In genomic region chr3:130380398-130380797, GRCh38 we compare ENCODE assay signal across 43 cellular contexts. TPM values are rescaled to one million over a fixed set of nuclear protein-coding genes. Genes with fewer than 3 reads are reported as not detected.
"Had no signal": no experiment of that assay in that cellular context is flagged by ENCODE, and none has a peak within 500 bp of the region (broad histone marks: within the 10 kb centered on the region; RNA-seq: fewer than 3 reads in every experiment).

No MANE protein-coding gene starts in this region.

- H3K9me3 ChIP-seq: adrenal gland, ascending aorta, body of pancreas, breast epithelium had no signal

- DNase-seq: activated effector memory CD4-positive, alpha-beta T cell treated with anti-CD3 and anti-CD28 coated beads, Interleukin-2, amount 50 U/mL, for 16 hours; activated effector memory CD4-positive, alpha-beta T cell treated with Interleukin-2 at 50 U/mL for 16 hours; activated gamma-delta T cell; activated gamma-delta T cell treated with Interleukin-2 at 50 U/mL for 16 hours; activated naive CD4-positive, alpha-beta T cell; activated naive CD4-positive, alpha-beta T cell treated with anti-CD3 and anti-CD28 coated beads for 36 hours; activated naive CD4-positive, alpha-beta T cell treated with anti-CD3 and anti-CD28 coated beads, Interleukin-2, amount 10 ng/mL, durations not matched to agents 7 days and 5 days; activated naive CD4-positive, alpha-beta T cell treated with anti-CD3 and anti-CD28 coated beads, Interleukin-2, amount 50 U/mL, for 16 hours; activated naive CD4-positive, alpha-beta T cell treated with Interleukin-2 at 50 U/mL for 16 hours; activated naive CD8-positive, alpha-beta T cell treated with anti-CD3 and anti-CD28 coated beads for 36 hours; activated naive CD8-positive, alpha-beta T cell treated with anti-CD3 and anti-CD28 coated beads, Interleukin-2, amount 10 ng/mL, durations not matched to agents 7 days and 5 days; activated naive CD8-positive, alpha-beta T cell treated with anti-CD3 and anti-CD28 coated beads, Interleukin-2, amount 50 U/mL, for 24 hours; activated T-cell treated with anti-CD3 and anti-CD28 coated beads, Interleukin-2, amount 50 U/mL, for 1 hour; activated T-cell treated with anti-CD3 and anti-CD28 coated beads, Interleukin-2, amount 50 U/mL, for 24 hours; activated T-cell treated with anti-CD3 and anti-CD28 coated beads, Interleukin-2, amount 50 U/mL, for 4 hours; activated T-cell treated with anti-CD3 and anti-CD28 coated beads, Interleukin-2, amount 50 U/mL, for 48 hours; activated T-cell treated with anti-CD3 and anti-CD28 coated beads, Interleukin-2, amount 50 U/mL, for 72 hours; adrenal gland; amniotic stem cell; amygdala; anterior cingulate cortex; aorta; body of pancreas; brain microvascular endothelial cell; caudate nucleus; central memory CD4-positive, alpha-beta T cell; cerebellar nuclear complex had no signal

- H3K27me3 Mint-ChIP-seq: brain had no signal

- H3K4me3 ChIP-seq: adrenal gland, ascending aorta, body of pancreas, breast epithelium, cardiac muscle cell had no signal

- H3K27ac Mint-ChIP-seq: activated naive CD4-positive, alpha-beta T cell treated with anti-CD3 and anti-CD28 coated beads for 36 hours; activated naive CD4-positive, alpha-beta T cell treated with anti-CD3 and anti-CD28 coated beads, Interleukin-2, amount 10 ng/mL, durations not matched to agents 7 days and 5 days; activated naive CD4-positive, alpha-beta T cell treated with anti-CD3 and anti-CD28 coated beads, Interleukin-2, amount 50 U/mL, for 24 hours; activated naive CD4-positive, alpha-beta T cell treated with anti-CD3 and anti-CD28 coated beads, Interleukin-2, amount 50 U/mL, for 72 hours; activated naive CD8-positive, alpha-beta T cell; activated naive CD8-positive, alpha-beta T cell treated with anti-CD3 and anti-CD28 coated beads for 36 hours; activated naive CD8-positive, alpha-beta T cell treated with anti-CD3 and anti-CD28 coated beads, Interleukin-2, amount 10 ng/mL, durations not matched to agents 7 days and 5 days; activated naive CD8-positive, alpha-beta T cell treated with anti-CD3 and anti-CD28 coated beads, Interleukin-2, amount 50 U/mL, for 24 hours; activated T-cell treated with anti-CD3 and anti-CD28 coated beads, Interleukin-2, amount 50 U/mL, for 24 hours; activated T-cell treated with anti-CD3 and anti-CD28 coated beads, Interleukin-2, amount 50 U/mL, for 72 hours; activated T-helper 1 cell treated with anti-CD3 and anti-CD28 coated beads, Interleukin-12 subunit alpha, Interleukin-12 subunit beta, Interleukin-2, Interleukin-4 antibody, amounts not matched to agents 30 ng/mL and 10 ng/mL and 1 ng/mL, durations not matched to agents 14 hours and 24 hours and 36 hours; activated T-helper 17 cell treated with anti-CD3 and anti-CD28 coated beads, Interleukin-2, amount 50 U/mL, for 72 hours; activated T-helper 2 cell treated with anti-CD3 and anti-CD28 coated beads, Interferon-gamma antibody, Interleukin-2, Interleukin-4, amounts not matched to agents 10 μg/mL and 5 μg/mL and 100 μg/mL, durations not matched to agents 14 hours and 24 hours and 36 hours; brain had no signal

- H3K36me3 Mint-ChIP-seq: activated naive CD4-positive, alpha-beta T cell treated with anti-CD3 and anti-CD28 coated beads, Interleukin-2, amount 10 ng/mL, durations not matched to agents 7 days and 5 days; activated naive CD4-positive, alpha-beta T cell treated with anti-CD3 and anti-CD28 coated beads, Interleukin-2, amount 50 U/mL, for 24 hours; activated naive CD4-positive, alpha-beta T cell treated with anti-CD3 and anti-CD28 coated beads, Interleukin-2, amount 50 U/mL, for 72 hours; activated naive CD8-positive, alpha-beta T cell; activated naive CD8-positive, alpha-beta T cell treated with anti-CD3 and anti-CD28 coated beads for 36 hours; activated naive CD8-positive, alpha-beta T cell treated with anti-CD3 and anti-CD28 coated beads, Interleukin-2, amount 10 ng/mL, durations not matched to agents 7 days and 5 days; brain had no signal

- FAIRE-seq: astrocyte, bronchial epithelial cell had no signal

- H3K4me3 Mint-ChIP-seq: activated naive CD4-positive, alpha-beta T cell treated with anti-CD3 and anti-CD28 coated beads for 36 hours; activated naive CD4-positive, alpha-beta T cell treated with anti-CD3 and anti-CD28 coated beads, Interleukin-2, amount 10 ng/mL, durations not matched to agents 7 days and 5 days; activated naive CD4-positive, alpha-beta T cell treated with anti-CD3 and anti-CD28 coated beads, Interleukin-2, amount 50 U/mL, for 24 hours; activated naive CD8-positive, alpha-beta T cell; activated naive CD8-positive, alpha-beta T cell treated with anti-CD3 and anti-CD28 coated beads for 36 hours; activated naive CD8-positive, alpha-beta T cell treated with anti-CD3 and anti-CD28 coated beads, Interleukin-2, amount 10 ng/mL, durations not matched to agents 7 days and 5 days; activated naive CD8-positive, alpha-beta T cell treated with anti-CD3 and anti-CD28 coated beads, Interleukin-2, amount 50 U/mL, for 24 hours; activated T-cell treated with anti-CD3 and anti-CD28 coated beads, Interleukin-2, amount 50 U/mL, for 24 hours; activated T-cell treated with anti-CD3 and anti-CD28 coated beads, Interleukin-2, amount 50 U/mL, for 4 hours; activated T-cell treated with anti-CD3 and anti-CD28 coated beads, Interleukin-2, amount 50 U/mL, for 72 hours; activated T-helper 1 cell treated with anti-CD3 and anti-CD28 coated beads, Interleukin-12 subunit alpha, Interleukin-12 subunit beta, Interleukin-2, Interleukin-4 antibody, amounts not matched to agents 30 ng/mL and 10 ng/mL and 1 ng/mL, durations not matched to agents 14 hours and 24 hours and 36 hours; activated T-helper 17 cell treated with anti-CD3 and anti-CD28 coated beads, Interleukin-2, amount 50 U/mL, for 72 hours; brain; central memory CD8-positive, alpha-beta T cell had no signal

- H3K9me3 Mint-ChIP-seq: activated naive CD4-positive, alpha-beta T cell treated with anti-CD3 and anti-CD28 coated beads for 36 hours; activated naive CD4-positive, alpha-beta T cell treated with anti-CD3 and anti-CD28 coated beads, Interleukin-2, amount 10 ng/mL, durations not matched to agents 7 days and 5 days; activated naive CD8-positive, alpha-beta T cell treated with anti-CD3 and anti-CD28 coated beads for 36 hours; activated naive CD8-positive, alpha-beta T cell treated with anti-CD3 and anti-CD28 coated beads, Interleukin-2, amount 50 U/mL, for 24 hours; activated T-cell treated with anti-CD3 and anti-CD28 coated beads, Interleukin-2, amount 50 U/mL, for 24 hours; activated T-cell treated with anti-CD3 and anti-CD28 coated beads, Interleukin-2, amount 50 U/mL, for 4 hours; activated T-helper 1 cell treated with anti-CD3 and anti-CD28 coated beads, Interleukin-12 subunit alpha, Interleukin-12 subunit beta, Interleukin-2, Interleukin-4 antibody, amounts not matched to agents 30 ng/mL and 10 ng/mL and 1 ng/mL, durations not matched to agents 14 hours and 24 hours and 36 hours; activated T-helper 17 cell treated with anti-CD3 and anti-CD28 coated beads, Interleukin-2, amount 50 U/mL, for 72 hours; activated T-helper 2 cell treated with anti-CD3 and anti-CD28 coated beads, Interferon-gamma antibody, Interleukin-2, Interleukin-4, amounts not matched to agents 10 μg/mL and 5 μg/mL and 100 μg/mL, durations not matched to agents 14 hours and 24 hours and 36 hours; brain; central memory CD8-positive, alpha-beta T cell had no signal

- H3K27me3 ChIP-seq: adrenal gland, ascending aorta, body of pancreas, brain microvascular endothelial cell, breast epithelium, cardiac muscle cell had no signal

- ATAC-seq: activated naive CD4-positive, alpha-beta T cell treated with anti-CD3 and anti-CD28 coated beads, Interleukin-2, amount 50 U/mL, for 72 hours; activated naive CD8-positive, alpha-beta T cell treated with anti-CD3 and anti-CD28 coated beads, Interleukin-2, amount 50 U/mL, for 24 hours; activated T-cell treated with anti-CD3 and anti-CD28 coated beads, Interleukin-2, amount 50 U/mL, for 4 hours; activated T-cell treated with anti-CD3 and anti-CD28 coated beads, Interleukin-2, amount 50 U/mL, for 72 hours; activated T-helper 17 cell treated with anti-CD3 and anti-CD28 coated beads, Interleukin-2, amount 50 U/mL, for 72 hours; body of pancreas had no signal

- H3K4me1 ChIP-seq: adrenal gland, ascending aorta, body of pancreas, breast epithelium had no signal

- H3K4me1 Mint-ChIP-seq: activated naive CD4-positive, alpha-beta T cell treated with anti-CD3 and anti-CD28 coated beads, Interleukin-2, amount 10 ng/mL, durations not matched to agents 7 days and 5 days; activated naive CD4-positive, alpha-beta T cell treated with anti-CD3 and anti-CD28 coated beads, Interleukin-2, amount 50 U/mL, for 24 hours; activated naive CD8-positive, alpha-beta T cell treated with anti-CD3 and anti-CD28 coated beads for 36 hours; activated naive CD8-positive, alpha-beta T cell treated with anti-CD3 and anti-CD28 coated beads, Interleukin-2, amount 10 ng/mL, durations not matched to agents 7 days and 5 days; activated naive CD8-positive, alpha-beta T cell treated with anti-CD3 and anti-CD28 coated beads, Interleukin-2, amount 50 U/mL, for 24 hours; activated T-helper 17 cell treated with anti-CD3 and anti-CD28 coated beads, Interleukin-2, amount 50 U/mL, for 72 hours; brain; central memory CD8-positive, alpha-beta T cell had no signal

- H3K27ac ChIP-seq: adrenal gland, ascending aorta, body of pancreas, brain microvascular endothelial cell, breast epithelium, cardiac muscle cell had no signal

- H3K36me3 ChIP-seq: adrenal gland, ascending aorta, brain microvascular endothelial cell, breast epithelium, cardiac muscle cell had no signal

RNA-seq across cellular contexts. Expression of gene COL6A5, which starts 34.9 kb away (rescaled TPM):
- total RNA-seq: activated naive CD4-positive, alpha-beta T cell treated with anti-CD3 and anti-CD28 coated beads for 36 hours; activated naive CD4-positive, alpha-beta T cell treated with anti-CD3 and anti-CD28 coated beads, Interleukin-2, amount 50 U/mL, for 72 hours; activated naive CD8-positive, alpha-beta T cell treated with anti-CD3 and anti-CD28 coated beads for 36 hours; activated naive CD8-positive, alpha-beta T cell treated with anti-CD3 and anti-CD28 coated beads, Interleukin-2, amount 10 ng/mL, durations not matched to agents 7 days and 5 days; activated T-cell treated with anti-CD3 and anti-CD28 coated beads, Interleukin-2, amount 50 U/mL, for 4 hours; activated T-cell treated with anti-CD3 and anti-CD28 coated beads, Interleukin-2, amount 50 U/mL, for 72 hours; activated T-helper 17 cell treated with anti-CD3 and anti-CD28 coated beads, Interleukin-2, amount 50 U/mL, for 72 hours; activated T-helper 2 cell treated with anti-CD3 and anti-CD28 coated beads, Interferon-gamma antibody, Interleukin-2, Interleukin-4, amounts not matched to agents 10 μg/mL and 5 μg/mL and 100 μg/mL, durations not matched to agents 14 hours and 24 hours and 36 hours; aorta; ascending aorta; body of pancreas; breast epithelium; bronchial epithelial cell; cardiac muscle cell; cardiac septum; chondrocyte had no signal
- polyA plus RNA-seq: adipose tissue, adrenal gland, aorta, cardiac muscle cell had no signal
